ENCODE assay signal across 8 cellular contexts in the genomic region with DNA sequence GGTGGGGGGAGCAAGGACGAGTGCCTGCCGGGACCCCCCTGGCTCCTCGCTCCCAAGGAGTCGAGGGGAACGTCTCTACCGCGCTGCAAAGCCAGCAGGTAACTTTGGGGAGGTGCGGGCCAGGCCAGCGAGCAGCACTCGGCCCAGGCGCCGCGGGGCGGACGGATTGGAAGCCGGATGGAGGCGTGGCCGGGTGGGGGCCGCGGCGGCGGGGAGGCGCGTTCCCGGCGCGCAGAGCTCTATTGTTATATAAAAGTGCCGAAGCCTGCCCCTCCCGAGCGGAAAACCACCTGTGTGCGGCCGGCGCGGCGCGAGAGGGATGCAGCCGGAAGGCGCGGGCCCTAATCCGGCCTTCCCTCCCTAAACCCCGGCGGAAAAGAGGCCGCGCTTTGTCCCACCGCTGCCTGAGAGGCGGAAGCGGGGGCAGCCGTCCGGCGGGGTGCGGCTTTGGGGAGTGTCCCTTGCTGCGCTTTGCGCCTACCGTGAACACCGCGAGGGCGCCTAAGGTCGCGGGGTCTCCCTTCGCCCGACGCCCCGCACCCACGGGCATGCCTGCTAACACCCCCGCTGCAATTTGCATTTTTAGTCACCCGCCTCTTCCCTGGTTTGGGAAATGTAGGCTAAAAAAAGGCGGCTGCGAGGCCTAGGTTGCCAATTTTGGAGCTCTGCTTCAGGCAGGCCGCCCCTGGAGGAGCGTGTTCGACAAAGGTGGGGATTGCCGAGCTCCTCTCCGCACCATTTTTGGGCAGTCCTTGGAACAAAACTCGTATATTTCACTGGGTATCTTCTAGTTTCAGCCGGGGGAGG. TPM values are rescaled to one million over a fixed set of nuclear protein-coding genes. Genes with fewer than 3 reads are reported as not detected.
DNase-seq lines count a peak whose midpoint lies in the region; ATAC-seq and TF ChIP-seq lines count a peak whose summit lies in the region.

No MANE protein-coding gene starts in this region.

- peaks cover 33% of the 10 kb centered on the region for H3K4me1 Mint-ChIP-seq in activated CD4-positive, alpha-beta T cell treated with anti-CD3 and anti-CD28 coated beads for 36 hours

- in situ Hi-C loops in HAP-1 (cut with MboI; ENCODE audit: low sequenced_read_pairs), result no loop called here

- TF ChIP-seq CTCF in DND-41 (IDR thresholded peaks at IDR 0.05; ENCODE audit: borderline replicate concordance, extremely low read depth, low read length, poor library complexity, severe bottlenecking) (no peak), colonic mucosa (IDR thresholded peaks at IDR 0.05) (no peak), liver (IDR thresholded peaks at IDR 0.05; ENCODE audit: low read depth, low read length, missing input control) (no peak)

- H4K20me1 ChIP-seq in DND-41 (ENCODE audit: insufficient read depth, low read length), result peaks cover 31% of the 10 kb centered on the region

- H3K4me3 Mint-ChIP-seq in activated CD4-positive, alpha-beta T cell treated with anti-CD3 and anti-CD28 coated beads for 36 hours, result peak overlapping the region; percentile 86

- H3K9ac ChIP-seq in DND-41 (ENCODE audit: low read depth, low read length) (peak overlapping the region; percentile 85), colonic mucosa (ENCODE audit: low read depth in 2 of 2, low read length in 2 of 2) (peak overlapping the region; percentile 78 to 90), liver (ENCODE audit: low read depth in 1 of 2, low read length in 2 of 2) (peak overlapping the region; percentile 91 to 95)

- no peaks in the 10 kb centered on the region for H3K27me3 ChIP-seq in DND-41 (ENCODE audit: insufficient read depth, low read length, poor library complexity)
- peaks cover 13% of the 10 kb centered on the region for H3K27me3 ChIP-seq in HAP-1 (ENCODE audit: low read depth)
- no peaks in the 10 kb centered on the region for H3K27me3 ChIP-seq in colonic mucosa
- H3K27me3 ChIP-seq in liver (ENCODE audit: control insufficient read depth in 4 of 4, insufficient read depth in 4 of 4, low read length in 3 of 4), result no peaks in the 10 kb centered on the region

- H3K9me3 ChIP-seq in DND-41 (ENCODE audit: insufficient read depth, low read length, severe bottlenecking), result no peaks in the 10 kb centered on the region
- no peaks in the 10 kb centered on the region for H3K9me3 ChIP-seq in HAP-1
- H3K9me3 ChIP-seq in colonic mucosa, result no peaks in the 10 kb centered on the region
- H3K9me3 ChIP-seq in liver (ENCODE audit: control insufficient read depth in 4 of 4, low read length in 3 of 4), result no peaks in the 10 kb centered on the region

- peaks cover 32% of the 10 kb centered on the region for H3K4me1 ChIP-seq in DND-41 (ENCODE audit: insufficient read depth, low read length)
- H3K4me1 ChIP-seq in HAP-1, result peaks cover 29% of the 10 kb centered on the region
- H3K4me1 ChIP-seq in colonic mucosa, result peaks cover 12% of the 10 kb centered on the region
- peaks cover 0 to 32% (median 15%) of the 10 kb centered on the region in 4 donors for H3K4me1 ChIP-seq in liver (ENCODE audit: control insufficient read depth in 4 of 4, insufficient read depth in 4 of 4, low read length in 3 of 4)

- peak overlapping the region; percentile 59 for H2AFZ ChIP-seq in DND-41 (ENCODE audit: low read depth, low read length)

- intact Hi-C loops in activated CD4-positive, alpha-beta T cell treated with anti-CD3 and anti-CD28 coated beads for 36 hours (cut with DNase I, micrococcal nuclease), result loop anchor here (1.0 to 5.0 kb wide), 18 partner anchors 21 to 1317 kb away; partner anchors contain the start of genes CEP290 (in 1 of the 2), GALNT4 (in 1 of the 2) and TMTC3 (in 1 of the 2)
- intact Hi-C loops in colonic mucosa (cut with DNase I), result loop anchor here (10.0 kb wide), 1 partner anchor 171 kb away; the partner anchor contains the start of genes GALNT4 and POC1B

- no peaks in the 10 kb centered on the region for H3K9me3 Mint-ChIP-seq in activated CD4-positive, alpha-beta T cell treated with anti-CD3 and anti-CD28 coated beads for 36 hours (ENCODE audit: low read depth)

- WGBS in liver, result under 1% methylated on average over 75 of the region's 75 CpGs

- peak; percentile 82 for DNase-seq in DND-41
- DNase-seq in HAP-1 (ENCODE audit: low spot score in 2 of 2), result peak; percentile 48 to 73
- DNase-seq in NCI-H2107 (lab: John Stamatoyannopoulos, UW), result peak; percentile 46
- peak; percentile 88 for DNase-seq in activated CD4-positive, alpha-beta T cell treated with anti-CD3 and anti-CD28 coated beads for 36 hours
- peak; percentile 92 for DNase-seq in colonic mucosa
- DNase-seq in stimulated activated CD4-positive, alpha-beta T cell treated with anti-CD3 and anti-CD28 coated beads, Interleukin-2, amount 100 ng/mL, for 48 hours, result peak; percentile 67

- H3K27ac Mint-ChIP-seq in activated CD4-positive, alpha-beta T cell treated with anti-CD3 and anti-CD28 coated beads for 36 hours, result peak overlapping the region; percentile 90

- no peak for TF ChIP-seq RAD21 in liver (IDR thresholded peaks at IDR 0.05)

- H3K79me2 ChIP-seq in DND-41 (ENCODE audit: insufficient read depth, low read length), result peaks cover 53% of the 10 kb centered on the region

- H3K4me2 ChIP-seq in DND-41 (ENCODE audit: insufficient read depth, low read length), result peak overlapping the region; percentile 63

- peak overlapping the region; percentile 20 to 57; a peak in 3 of 4 replicates for H3K4me3 ChIP-seq in DND-41 (ENCODE audit: low read depth in 1 of 2, low read length in 2 of 2)
- H3K4me3 ChIP-seq in HAP-1, result peak overlapping the region; percentile 38
- H3K4me3 ChIP-seq in colonic mucosa, result peak overlapping the region; percentile 70
- H3K4me3 ChIP-seq in liver (ENCODE audit: low read depth in 1 of 3, low read length in 3 of 3), result peak overlapping the region; percentile 85 to 98 (median 91)

- peaks cover 19% of the 10 kb centered on the region for H3K36me3 Mint-ChIP-seq in activated CD4-positive, alpha-beta T cell treated with anti-CD3 and anti-CD28 coated beads for 36 hours (ENCODE audit: low read depth)

- ATAC-seq in DND-41 (ENCODE audit: insufficient read depth, low read depth) (peak; percentile 25), GM21360 (IDR thresholded peaks at IDR 0.05; ENCODE audit: unreplicated experiment) (no peak)
- peak; percentile 24 for ATAC-seq in activated CD4-positive, alpha-beta T cell treated with anti-CD3 and anti-CD28 coated beads for 36 hours

- H3K27me3 Mint-ChIP-seq in activated CD4-positive, alpha-beta T cell treated with anti-CD3 and anti-CD28 coated beads for 36 hours, result peaks cover 1% of the 10 kb centered on the region

- peak overlapping the region; percentile 95 for H3K27ac ChIP-seq in DND-41 (ENCODE audit: low read length)
- H3K27ac ChIP-seq in colonic mucosa, result peak overlapping the region; percentile 99
- peak overlapping the region; percentile 100 for H3K27ac ChIP-seq in liver (ENCODE audit: low read depth in 1 of 2, low read length in 2 of 2)

- POLR2A ChIA-PET in activated CD4-positive, alpha-beta T cell treated with anti-CD3 and anti-CD28 coated beads for 36 hours (lab: Charles Lee), result interaction anchor here (1.1 to 1.6 kb wide), 2 partner anchors 109 to 315 kb away, joined by 3 to 6 read pairs; no protein-coding TSS in a partner anchor

- peaks cover 31% of the 10 kb centered on the region for H3K36me3 ChIP-seq in DND-41 (ENCODE audit: insufficient read depth, low read length)
- H3K36me3 ChIP-seq in HAP-1 (replicated peaks), result no peaks in the 10 kb centered on the region
- no peaks in the 10 kb centered on the region for H3K36me3 ChIP-seq in colonic mucosa
- H3K36me3 ChIP-seq in liver (ENCODE audit: control insufficient read depth in 4 of 4, insufficient read depth in 3 of 4, low read depth in 1 of 4, low read length in 3 of 4), result peaks cover 0 to 10% (median 2%) of the 10 kb centered on the region in 4 donors

- CTCF ChIA-PET in activated CD4-positive, alpha-beta T cell treated with anti-CD3 and anti-CD28 coated beads for 36 hours (lab: Charles Lee), result interaction anchor here (0.7 to 2.0 kb wide), 10 partner anchors 8 to 336 kb away, joined by 3 to 5 read pairs (median 4); no protein-coding TSS in a partner anchor

TF ChIP-seq in liver, 16 proteins besides CTCF, POLR2A, EP300 and RAD21 (continues in another document):
- no peak for TF ChIP-seq TAF1 (conservative IDR thresholded peaks at IDR 0.05)
- TF ChIP-seq RXRA (IDR thresholded peaks at IDR 0.05), result peak; percentile 13 to 81
- peak; percentile 29 to 56 for TF ChIP-seq GABPA (IDR thresholded peaks at IDR 0.05 in 1 of 2, conservative IDR thresholded peaks at IDR 0.05 in 1 of 2)
- TF ChIP-seq, protein P1, sequence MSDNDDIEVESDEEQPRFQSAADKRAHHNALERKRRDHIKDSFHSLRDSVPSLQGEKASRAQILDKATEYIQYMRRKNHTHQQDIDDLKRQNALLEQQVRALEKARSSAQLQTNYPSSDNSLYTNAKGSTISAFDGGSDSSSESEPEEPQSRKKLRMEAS (IDR thresholded peaks at IDR 0.05), result peak; percentile 33
- peak; percentile 6 for TF ChIP-seq SP1 (IDR thresholded peaks at IDR 0.05)
- TF ChIP-seq EGR1 (IDR thresholded peaks at IDR 0.05; ENCODE audit: low read depth in 2 of 2), result peak in 1 of 2 donors; percentile 7
- TF ChIP-seq NR2F2 (IDR thresholded peaks at IDR 0.05), result peak; percentile 42
- TF ChIP-seq YY1 (IDR thresholded peaks at IDR 0.05), result peak; percentile 60
- TF ChIP-seq, protein P2, sequence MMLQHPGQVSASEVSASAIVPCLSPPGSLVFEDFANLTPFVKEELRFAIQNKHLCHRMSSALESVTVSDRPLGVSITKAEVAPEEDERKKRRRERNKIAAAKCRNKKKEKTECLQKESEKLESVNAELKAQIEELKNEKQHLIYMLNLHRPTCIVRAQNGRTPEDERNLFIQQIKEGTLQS (IDR thresholded peaks at IDR 0.05), result no peak
- no peak for TF ChIP-seq HNF4A (conservative IDR thresholded peaks at IDR 0.05)

RNA-seq across cellular contexts. Expression of gene DUSP6, which starts 1.7 kb away (rescaled TPM):
- total RNA-seq in activated CD4-positive, alpha-beta T cell treated with anti-CD3 and anti-CD28 coated beads for 36 hours, result 10 to 100 TPM; 49.9 to 60.9 TPM
- total RNA-seq in colonic mucosa, result 10 to 100 TPM; 53.8 to 97.6 TPM
- total RNA-seq in liver, result 10 to 100 TPM; 34.4 to 36.3 TPM
- polyA plus RNA-seq in liver, result 10 to 100 TPM; 24.1 to 37.0 TPM

Comparison
In these comparisons a context has a peak if more than half of its experiments do, and no peak if none do; other contexts are left out.
1. H3K4me3 ChIP-seq: peak in every context shown above with its lines; median percentile 91 in liver; 70 in colonic mucosa; 38 in DND-41; 38 in HAP-1.